In genomic region chr6:18386302-18386976, GRCh38 we compare ENCODE assay signal across 8 cellular contexts. TPM values are rescaled to one million over a fixed set of nuclear protein-coding genes. Genes with fewer than 3 reads are reported as not detected.
DNase-seq lines count a peak whose midpoint lies in the region; ATAC-seq and TF ChIP-seq lines count a peak whose summit lies in the region.

No MANE protein-coding gene starts in this region.

- no peak overlapping the region for H4K8ac ChIP-seq in trophoblast cell (ENCODE audit: low read depth, low read length)

- H3K36me3 ChIP-seq in DOHH2 (ENCODE audit: control insufficient read depth, low read length): peaks cover 42% of the 10 kb centered on the region
- H3K36me3 ChIP-seq in SJSA1: no peaks in the 10 kb centered on the region
- no peaks in the 10 kb centered on the region for H3K36me3 ChIP-seq in trophoblast cell (ENCODE audit: control insufficient read depth in 1 of 2, insufficient read depth in 2 of 2, low read length in 2 of 2)

- H2BK12ac ChIP-seq in trophoblast cell (ENCODE audit: low read length): no peak overlapping the region

- no peak overlapping the region for H2AK5ac ChIP-seq in trophoblast cell (ENCODE audit: low read length)

- H3K4me3 ChIP-seq in DOHH2 (ENCODE audit: low read length) (peak overlapping the region; percentile 88), SJSA1 (peak overlapping the region; percentile 48; the same call in 1 of the 2 replicates), fibroblast of pulmonary artery (replicated peaks; ENCODE audit: low read depth, low read length) (no peak overlapping the region), trophoblast cell (ENCODE audit: low read depth, low read length) (no peak overlapping the region)

- H3K9me2 ChIP-seq in DOHH2 (replicated peaks; ENCODE audit: control insufficient read depth, low read length): no peaks in the 10 kb centered on the region

- H3F3A ChIP-seq in DOHH2 (ENCODE audit: control insufficient read depth, insufficient read depth): peaks cover 20% of the 10 kb centered on the region

- H4K12ac ChIP-seq in trophoblast cell (ENCODE audit: low read depth, low read length): no peak overlapping the region

- WGBS in trophoblast cell (ENCODE audit: extremely low coverage, insufficient coverage, insufficient read length): no CpG with 5 or more reads among the region's 6 CpGs

- H2BK120ac ChIP-seq in trophoblast cell (ENCODE audit: insufficient read depth, low read length, poor library complexity): no peak overlapping the region

- no peak overlapping the region for H2BK5ac ChIP-seq in trophoblast cell (ENCODE audit: low read depth, low read length, poor library complexity)

- no peak overlapping the region for H2AFZ ChIP-seq in trophoblast cell (ENCODE audit: insufficient read depth, low read length, poor library complexity)

- H3K4me2 ChIP-seq in DOHH2 (ENCODE audit: low read length): peak overlapping the region; percentile 75
- peak overlapping the region; percentile 78 for H3K4me2 ChIP-seq in trophoblast cell (ENCODE audit: low read length)

- H3K4ac ChIP-seq in trophoblast cell (ENCODE audit: low read depth, low read length): no peak overlapping the region

- H4K91ac ChIP-seq in trophoblast cell (ENCODE audit: low read depth, low read length): no peak overlapping the region

- no peak overlapping the region for H3K9ac ChIP-seq in trophoblast cell (ENCODE audit: low read length)

- no peak for TF ChIP-seq CTCF in DOHH2 (IDR thresholded peaks at IDR 0.05; ENCODE audit: low read depth, low read length, poor library complexity, severe bottlenecking)
- no peak for TF ChIP-seq CTCF in fibroblast of pulmonary artery (IDR thresholded peaks at IDR 0.05; ENCODE audit: low read length, missing control alignments)

- DNase-seq in SJSA1 (ENCODE audit: low read depth in 1 of 2, low spot score in 2 of 2) (no peak), fibroblast of pulmonary artery (ENCODE audit: low read depth) (peak; percentile 53), trophoblast cell (peak; percentile 61 to 84), 8988T (no peak), NCI-H1417 treated with DMSO at 0.1 percent for 48 hours (lab: John Stamatoyannopoulos, UW) (no peak), UCSD-AML1 (lab: John Stamatoyannopoulos, UW; ENCODE audit: unreplicated experiment) (no peak)

- peaks cover 4% of the 10 kb centered on the region; the same call in 1 of the 2 replicates for H3K9me3 ChIP-seq in DOHH2 (ENCODE audit: control insufficient read depth, insufficient read depth, low read length)
- H3K9me3 ChIP-seq in SJSA1 (replicated peaks): no peaks in the 10 kb centered on the region
- H3K9me3 ChIP-seq in trophoblast cell (ENCODE audit: insufficient read depth, low read depth, low read length): no peaks in the 10 kb centered on the region

- H3K4me1 ChIP-seq in DOHH2 (ENCODE audit: control insufficient read depth, low read length) (peaks cover 65% of the 10 kb centered on the region), SJSA1 (replicated peaks) (peaks cover 40% of the 10 kb centered on the region), trophoblast cell (ENCODE audit: control insufficient read depth in 1 of 2, insufficient read depth in 2 of 2, low read length in 2 of 2) (peaks cover 0 to 3% of the 10 kb centered on the region in 2 experiments)

- H3K18ac ChIP-seq in trophoblast cell (ENCODE audit: low read length): no peak overlapping the region

- no peak for ATAC-seq in HG03354 (IDR thresholded peaks at IDR 0.05; ENCODE audit: poor library complexity, severe bottlenecking, unreplicated experiment)

- H4K20me1 ChIP-seq in DOHH2 (ENCODE audit: control insufficient read depth, insufficient read depth, low read depth, low read length): 0 out of 2 replicates have a peak, but pooled peaks cover 4% of the 10 kb centered on the region

- peak overlapping the region; percentile 81 for H3K27ac ChIP-seq in DOHH2 (ENCODE audit: low read depth, low read length)
- no peak overlapping the region for H3K27ac ChIP-seq in SJSA1
- peak overlapping the region; percentile 68 for H3K27ac ChIP-seq in trophoblast cell (ENCODE audit: low read depth, low read length)

- H3K79me2 ChIP-seq in DOHH2 (ENCODE audit: control insufficient read depth, low read length) (peaks cover 54% of the 10 kb centered on the region), trophoblast cell (ENCODE audit: control insufficient read depth, insufficient read depth, low read length, poor library complexity) (no peaks in the 10 kb centered on the region)

- H3K14ac ChIP-seq in trophoblast cell (ENCODE audit: low read length): no peak overlapping the region

- H3K79me1 ChIP-seq in trophoblast cell (ENCODE audit: low read length): peaks cover 2% of the 10 kb centered on the region

- no peaks in the 10 kb centered on the region for H3K27me3 ChIP-seq in DOHH2 (ENCODE audit: control insufficient read depth, low read length)
- no peaks in the 10 kb centered on the region for H3K27me3 ChIP-seq in SJSA1 (replicated peaks)
- no peaks in the 10 kb centered on the region for H3K27me3 ChIP-seq in trophoblast cell (ENCODE audit: insufficient read depth, low read length)

- H3K23ac ChIP-seq in trophoblast cell (ENCODE audit: low read length): no peak overlapping the region

RNA-seq across cellular contexts. Expression of gene RNF144B, which starts 0.7 kb away (rescaled TPM):
- 5.1 and 8.1 TPM in 2 replicates for total RNA-seq in SJSA1 (2014; rRNA removed; shearing (Covaris generic))
- 1.2 TPM in 2 replicates for polyA plus RNA-seq in trophoblast cell (2013)

Comparison
In these comparisons a context has a peak if more than half of its experiments do, and no peak if none do; other contexts are left out.
1. H3K4me3 ChIP-seq: peak in DOHH2 (single experiment) and SJSA1 (single experiment); none in fibroblast of pulmonary artery (single experiment) and trophoblast cell (single experiment).
2. DNase-seq: peak in fibroblast of pulmonary artery (single experiment) and trophoblast cell (2 of 2); none in SJSA1 (0 of 2), 8988T (single experiment), NCI-H1417 treated with DMSO at 0.1 percent for 48 hours (single experiment) and UCSD-AML1 (single experiment).